Comparison of ENCODE assay signal across 2 cellular contexts in genomic region chr16:2854700-2855309, GRCh38.
TF ChIP-seq lines count a peak whose summit lies in the region.

No MANE protein-coding gene starts in this region.

TF ChIP-seq in SK-N-SH, 30 proteins besides CTCF, POLR2A, EP300 and RAD21 (continued from another document):
- TF ChIP-seq RXRA (IDR thresholded peaks at IDR 0.05; ENCODE audit: borderline replicate concordance, low read depth) (no peak), USF1 (IDR thresholded peaks at IDR 0.05; ENCODE audit: borderline replicate concordance, low read depth) (no peak), PBX3 (IDR thresholded peaks at IDR 0.05) (no peak), GATA2 (CRISPR knock-in tag; IDR thresholded peaks at IDR 0.05) (no peak)
TF ChIP-seq in SK-N-SH: peak in this region for 0.

TF ChIP-seq in SK-N-SH treated with all-trans-retinoic acid at 6 μM for 48 hours, 23 proteins besides CTCF, POLR2A, EP300 and RAD21 (continued from another document):
- TF ChIP-seq PATZ1 (CRISPR knock-in tag; IDR thresholded peaks at IDR 0.05; ENCODE audit: borderline replicate concordance): no peak
- TF ChIP-seq RARB (CRISPR knock-in tag; IDR thresholded peaks at IDR 0.05): no peak
- TF ChIP-seq GLIS3 (CRISPR knock-in tag; IDR thresholded peaks at IDR 0.05): no peak
- TF ChIP-seq SNAI2 (CRISPR knock-in tag; IDR thresholded peaks at IDR 0.05): no peak
- TF ChIP-seq TSHZ2 (CRISPR knock-in tag; IDR thresholded peaks at IDR 0.05): no peak
- TF ChIP-seq ARNTL (CRISPR knock-in tag; IDR thresholded peaks at IDR 0.05; ENCODE audit: borderline replicate concordance, low read depth): no peak
- TF ChIP-seq ZNF70 (CRISPR knock-in tag; IDR thresholded peaks at IDR 0.05): no peak
- no peak for TF ChIP-seq ZC3H10 (CRISPR knock-in tag; IDR thresholded peaks at IDR 0.05)
- no peak for TF ChIP-seq CSDC2 (CRISPR knock-in tag; IDR thresholded peaks at IDR 0.05)
- TF ChIP-seq CREB5 (CRISPR knock-in tag; IDR thresholded peaks at IDR 0.05; ENCODE audit: low read depth): no peak
